Comparison of ENCODE assay signal across 30 cellular contexts in the genomic region with DNA sequence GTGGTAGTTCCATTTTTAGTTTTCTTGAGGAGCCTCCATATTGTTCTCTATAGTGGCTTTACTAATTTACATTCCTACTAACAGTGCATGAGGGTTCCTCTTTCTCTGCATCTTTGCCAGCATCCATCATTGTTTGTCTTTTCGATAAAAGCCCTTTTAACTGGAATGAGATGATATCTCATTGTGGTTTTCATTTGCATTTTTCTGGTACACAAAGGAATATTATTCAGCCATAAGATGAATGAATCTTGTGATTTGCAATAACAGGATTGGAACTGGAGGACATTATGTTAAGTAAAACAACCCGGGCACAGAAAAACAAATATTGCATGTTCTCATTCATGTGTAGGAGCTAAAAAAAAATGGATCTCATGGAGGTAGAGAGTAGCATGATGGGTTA.
"Had no signal": no experiment of that assay in that cellular context is flagged by ENCODE, and none has a peak within 500 bp of the region (broad histone marks: within the 10 kb centered on the region; RNA-seq: fewer than 3 reads in every experiment).

No MANE protein-coding gene starts in this region.

- H3K36me3 Mint-ChIP-seq: activated CD4-positive, alpha-beta memory T cell treated with anti-CD3 and anti-CD28 coated beads for 36 hours; activated naive CD4-positive, alpha-beta T cell treated with anti-CD3 and anti-CD28 coated beads, Interleukin-2, amount 50 U/mL, for 24 hours; activated naive CD8-positive, alpha-beta T cell had no signal

- DNase-seq: activated B cell treated with CpG ODN at 0.5 μM for 24 hours; activated CD4-positive, alpha-beta memory T cell treated with anti-CD3 and anti-CD28 coated beads for 36 hours; activated CD4-positive, alpha-beta T cell treated with anti-CD3 and anti-CD28 coated beads for 4 hours; activated CD4-positive, alpha-beta T cell treated with anti-CD3 and anti-CD28 coated beads, Interleukin-2, amount 10 ng/mL, durations not matched to agents 24 days and 14 days; activated CD4-positive, alpha-beta T cell treated with anti-CD3 and anti-CD28 coated beads, Interleukin-2, amount 50 U/mL, for 1 hour; activated CD4-positive, alpha-beta T cell treated with anti-CD3 and anti-CD28 coated beads, Interleukin-2, amount 50 U/mL, for 4 hours; activated CD4-positive, CD25-positive, alpha-beta regulatory T cell treated with anti-CD3 and anti-CD28 coated beads, Interleukin-2, amount 50 U/mL, for 72 hours; activated CD8-positive, alpha-beta memory T cell treated with anti-CD3 and anti-CD28 coated beads, Interleukin-2, amount 50 U/mL, for 4 hours; activated CD8-positive, alpha-beta T cell treated with anti-CD3 and anti-CD28 coated beads for 36 hours; activated effector memory CD4-positive, alpha-beta T cell treated with Interleukin-2 at 50 U/mL for 16 hours; activated gamma-delta T cell; activated naive CD4-positive, alpha-beta T cell treated with Interleukin-2 at 50 U/mL for 16 hours; activated naive CD8-positive, alpha-beta T cell treated with anti-CD3 and anti-CD28 coated beads, Interleukin-2, amount 10 ng/mL, durations not matched to agents 7 days and 5 days; activated naive CD8-positive, alpha-beta T cell treated with anti-CD3 and anti-CD28 coated beads, Interleukin-2, amount 50 U/mL, for 24 hours; activated T-cell treated with anti-CD3 and anti-CD28 coated beads for 4 hours; activated T-cell treated with anti-CD3 and anti-CD28 coated beads, Interleukin-2, amount 50 U/mL, for 24 hours; activated T-cell treated with anti-CD3 and anti-CD28 coated beads, Interleukin-2, amount 50 U/mL, for 48 hours; aorta; body of pancreas; brain microvascular endothelial cell; central memory CD4-positive, alpha-beta T cell; T-helper 1 cell; T-helper 2 cell; T-helper 9 cell had no signal

- FAIRE-seq: astrocyte had no signal

- H3K27ac Mint-ChIP-seq: activated B cell treated with CpG ODN at 0.5 μM for 24 hours; activated CD4-positive, alpha-beta memory T cell treated with anti-CD3 and anti-CD28 coated beads for 36 hours; activated CD4-positive, alpha-beta T cell treated with anti-CD3 and anti-CD28 coated beads, Interleukin-2, amount 10 ng/mL, durations not matched to agents 24 days and 14 days; activated CD8-positive, alpha-beta T cell treated with anti-CD3 and anti-CD28 coated beads for 36 hours; activated naive CD4-positive, alpha-beta T cell treated with anti-CD3 and anti-CD28 coated beads, Interleukin-2, amount 50 U/mL, for 24 hours; activated naive CD8-positive, alpha-beta T cell; activated naive CD8-positive, alpha-beta T cell treated with anti-CD3 and anti-CD28 coated beads, Interleukin-2, amount 10 ng/mL, durations not matched to agents 7 days and 5 days; activated naive CD8-positive, alpha-beta T cell treated with anti-CD3 and anti-CD28 coated beads, Interleukin-2, amount 50 U/mL, for 24 hours; activated T-cell treated with anti-CD3 and anti-CD28 coated beads, Interleukin-2, amount 50 U/mL, for 24 hours; activated T-helper 2 cell treated with anti-CD3 and anti-CD28 coated beads, Interferon-gamma antibody, Interleukin-2, Interleukin-4, amounts not matched to agents 10 μg/mL and 5 μg/mL and 100 μg/mL, durations not matched to agents 14 hours and 24 hours and 36 hours; T-helper 1 cell treated with Interleukin-12 subunit alpha and Interleukin-12 subunit beta and Interleukin-4 antibody, amounts not matched to agents 30 μg/mL and 1 μg/mL, for 36 hours; T-helper 2 cell treated with Interferon-gamma antibody and Interleukin-4, amounts not matched to agents 5 μg/mL and 100 μg/mL, for 36 hours had no signal

- H3K4me1 Mint-ChIP-seq: activated naive CD4-positive, alpha-beta T cell treated with anti-CD3 and anti-CD28 coated beads, Interleukin-2, amount 50 U/mL, for 24 hours had no signal

- H3K4me3 Mint-ChIP-seq: activated B cell treated with CpG ODN at 0.5 μM for 24 hours; activated CD4-positive, alpha-beta memory T cell treated with anti-CD3 and anti-CD28 coated beads for 36 hours; activated CD4-positive, alpha-beta T cell treated with anti-CD3 and anti-CD28 coated beads, Interleukin-2, amount 10 ng/mL, durations not matched to agents 24 days and 14 days; activated CD8-positive, alpha-beta T cell treated with anti-CD3 and anti-CD28 coated beads for 36 hours; activated naive CD4-positive, alpha-beta T cell treated with anti-CD3 and anti-CD28 coated beads, Interleukin-2, amount 50 U/mL, for 24 hours; activated naive CD8-positive, alpha-beta T cell; activated naive CD8-positive, alpha-beta T cell treated with anti-CD3 and anti-CD28 coated beads, Interleukin-2, amount 10 ng/mL, durations not matched to agents 7 days and 5 days; activated naive CD8-positive, alpha-beta T cell treated with anti-CD3 and anti-CD28 coated beads, Interleukin-2, amount 50 U/mL, for 24 hours; activated T-cell treated with anti-CD3 and anti-CD28 coated beads, Interleukin-2, amount 50 U/mL, for 24 hours; T-helper 1 cell treated with Interleukin-12 subunit alpha and Interleukin-12 subunit beta and Interleukin-4 antibody, amounts not matched to agents 30 μg/mL and 1 μg/mL, for 36 hours; T-helper 2 cell treated with Interferon-gamma antibody and Interleukin-4, amounts not matched to agents 5 μg/mL and 100 μg/mL, for 36 hours had no signal

- H3K27me3 Mint-ChIP-seq: activated B cell treated with CpG ODN at 0.5 μM for 24 hours; activated CD8-positive, alpha-beta T cell treated with anti-CD3 and anti-CD28 coated beads for 36 hours; activated naive CD8-positive, alpha-beta T cell had no signal

- H3K9me3 Mint-ChIP-seq: activated CD8-positive, alpha-beta T cell treated with anti-CD3 and anti-CD28 coated beads for 36 hours had no signal

- ATAC-seq: activated CD8-positive, alpha-beta T cell treated with anti-CD3 and anti-CD28 coated beads for 36 hours; activated naive CD8-positive, alpha-beta T cell treated with anti-CD3 and anti-CD28 coated beads, Interleukin-2, amount 50 U/mL, for 24 hours; body of pancreas had no signal
